ENCODE assay signal across 8 cellular contexts in the genomic region with DNA sequence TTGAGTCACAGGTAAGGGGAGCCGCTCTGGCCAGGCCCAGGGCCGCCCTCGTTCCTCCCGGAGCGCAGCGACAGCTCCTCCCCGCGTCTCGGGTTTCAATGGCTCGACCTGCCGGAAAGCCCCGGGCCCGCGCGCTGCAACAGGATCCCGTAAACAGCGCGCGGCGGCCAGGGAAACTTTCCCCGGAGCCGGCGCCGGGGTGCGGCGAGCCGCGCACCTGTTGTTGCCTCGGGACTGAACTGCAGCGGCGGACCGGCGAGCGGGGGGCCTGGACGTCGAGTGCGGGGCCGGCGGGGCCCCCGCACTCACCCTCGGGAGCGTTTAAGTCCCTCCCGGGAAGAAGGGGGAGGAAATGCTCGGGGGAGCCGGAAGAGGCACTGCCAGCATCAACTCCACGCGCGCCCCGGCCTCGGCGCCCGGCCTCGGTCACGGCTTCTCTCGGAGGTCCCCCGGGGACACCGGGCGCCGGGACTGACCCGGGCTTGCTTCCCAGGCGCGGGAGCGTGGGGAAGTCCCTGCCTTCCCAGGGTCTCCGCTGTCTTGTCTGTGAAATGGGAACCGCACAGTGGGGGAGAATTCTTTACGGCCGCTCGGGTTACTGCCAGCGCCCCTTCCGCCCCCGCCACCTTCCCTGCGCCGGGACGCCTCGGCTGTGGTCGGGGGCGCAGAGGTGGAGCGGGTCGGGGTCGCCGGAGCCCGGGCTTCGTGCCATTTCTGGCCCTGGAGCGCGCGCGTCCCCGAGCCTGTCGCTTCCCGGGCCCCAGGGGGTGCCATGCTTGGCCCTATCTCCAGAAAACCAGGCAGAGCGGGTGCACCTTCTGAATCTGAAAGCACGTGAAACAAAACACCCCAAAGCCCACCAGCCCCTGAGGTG. TPM values are rescaled to one million over a fixed set of nuclear protein-coding genes. Genes with fewer than 3 reads are reported as not detected.
DNase-seq lines count a peak whose midpoint lies in the region; ATAC-seq, FAIRE-seq and TF ChIP-seq lines count a peak whose summit lies in the region.

No MANE protein-coding gene starts in this region.

- peak overlapping the region; percentile 64 for H3K9ac ChIP-seq in mucosa of stomach (ENCODE audit: low read length)

- H3K9me3 Mint-ChIP-seq in WTC11 (no peaks in the 10 kb centered on the region), endothelial cell (ENCODE audit: unreplicated experiment) (no peaks in the 10 kb centered on the region)

- H3K27me3 ChIP-seq in mucosa of stomach (ENCODE audit: control insufficient read depth, insufficient read depth, low read length), result peaks cover 8% of the 10 kb centered on the region
- H3K27me3 ChIP-seq in thyroid gland, result no peaks in the 10 kb centered on the region

- peaks cover 3% of the 10 kb centered on the region for H3K4me1 ChIP-seq in mucosa of stomach (ENCODE audit: control insufficient read depth, insufficient read depth, low read length)
- H3K4me1 ChIP-seq in thyroid gland, result peaks cover 5 to 14% of the 10 kb centered on the region in 2 donors

- DNase-seq in NCI-H187 (lab: John Stamatoyannopoulos, UW), result peak; percentile 14 to 69
- DNase-seq in NCI-H187 treated with DMSO at 0.1 percent for 48 hours (lab: John Stamatoyannopoulos, UW), result no peak
- DNase-seq in H54 (ENCODE audit: insufficient read length, low spot score), result peak; percentile 43
- DNase-seq in WTC11 (ENCODE audit: low spot score), result peak; percentile 85
- DNase-seq in endothelial cell (ENCODE audit: low spot score), result peak; percentile 62
- peak; percentile 84 to 85 for DNase-seq in thyroid gland

- H3K27ac Mint-ChIP-seq in WTC11, result no peak overlapping the region
- H3K27ac Mint-ChIP-seq in endothelial cell (ENCODE audit: unreplicated experiment), result no peak overlapping the region

- H3K9me3 ChIP-seq in KOPT-K1 (ENCODE audit: insufficient read depth, low read length, poor library complexity, severe bottlenecking), result no peaks in the 10 kb centered on the region
- H3K9me3 ChIP-seq in mucosa of stomach (ENCODE audit: control insufficient read depth, low read length), result no peaks in the 10 kb centered on the region
- H3K9me3 ChIP-seq in thyroid gland, result no peaks in the 10 kb centered on the region

- CTCF ChIA-PET in WTC11 (lab: Charles Lee), result interaction anchor here (0.8 to 1.3 kb wide), 6 partner anchors 10 to 491 kb away, joined by 3 to 9 read pairs (median 4); no protein-coding TSS in a partner anchor

- no peak for TF ChIP-seq POLR2A in H54 (IDR thresholded peaks at IDR 0.05; ENCODE audit: low read depth, low read length)
- TF ChIP-seq POLR2A in thyroid gland (IDR thresholded peaks at IDR 0.05), result peak; percentile 31 to 97

- intact Hi-C loops in thyroid gland (cut with DNase I), result loop anchor here (5.0 kb wide), 1 partner anchor 47 kb away; no protein-coding TSS in a partner anchor

- no peak for FAIRE-seq in H54 (lab: Jason Lieb, UNC)

- 3 to 24% methylated on average over 3 to 6 of the region's 92 CpGs for WGBS in thyroid gland, 2 donors

- H3K4me3 Mint-ChIP-seq in WTC11, result peak overlapping the region; percentile 85
- H3K4me3 Mint-ChIP-seq in endothelial cell (ENCODE audit: unreplicated experiment), result no peak overlapping the region

- H3K27ac ChIP-seq in KOPT-K1 (ENCODE audit: low read depth, low read length, poor library complexity, severe bottlenecking) (peak overlapping the region; percentile 98), thyroid gland (peak overlapping the region; percentile 84 to 96 (median 94))

- no peak for TF ChIP-seq CTCF in WTC11 (IDR thresholded peaks at IDR 0.05)
- TF ChIP-seq CTCF in endothelial cell (IDR thresholded peaks at IDR 0.05; ENCODE audit: unreplicated experiment), result no peak
- TF ChIP-seq CTCF in thyroid gland (IDR thresholded peaks at IDR 0.05), result no peak

- H3K4me3 ChIP-seq in mucosa of stomach (ENCODE audit: low read length) (no peak overlapping the region), thyroid gland (replicated peaks in 1 of 3) (peak overlapping the region; percentile 2 to 54 (median 53))

- POLR2A ChIA-PET in WTC11 (lab: Charles Lee), result interaction anchor here (0.6 to 1.1 kb wide), 4 partner anchors 8 to 350 kb away, joined by 3 read pairs; no protein-coding TSS in a partner anchor

- peaks cover 12% of the 10 kb centered on the region for H3K27me3 Mint-ChIP-seq in WTC11 (ENCODE audit: low read depth)
- peaks cover 5% of the 10 kb centered on the region for H3K27me3 Mint-ChIP-seq in endothelial cell (ENCODE audit: unreplicated experiment)

- peaks cover 6% of the 10 kb centered on the region for H3K36me3 ChIP-seq in KOPT-K1 (ENCODE audit: insufficient read depth, low read length)
- no peaks in the 10 kb centered on the region for H3K36me3 ChIP-seq in mucosa of stomach (ENCODE audit: control insufficient read depth, insufficient read depth, low read length)
- no peaks in the 10 kb centered on the region for H3K36me3 ChIP-seq in thyroid gland

- H3K4me1 Mint-ChIP-seq in WTC11 (peaks cover 13% of the 10 kb centered on the region), endothelial cell (ENCODE audit: unreplicated experiment) (peaks cover 19% of the 10 kb centered on the region)

- ATAC-seq in WTC11, result peak; percentile 94

- H3K36me3 Mint-ChIP-seq in WTC11, result no peaks in the 10 kb centered on the region
- H3K36me3 Mint-ChIP-seq in endothelial cell (ENCODE audit: low read depth, unreplicated experiment), result peaks cover 3% of the 10 kb centered on the region

TF ChIP-seq in WTC11, 78 proteins besides CTCF, POLR2A, EP300 and RAD21 (continues in another document):
- 0 out of 2 replicates have a peak, but pooled peaks have one; percentile 18 for TF ChIP-seq KAT7 (CRISPR knock-in tag; IDR thresholded peaks at IDR 0.05; ENCODE audit: borderline replicate concordance)
- no peak for TF ChIP-seq ZNF232 (CRISPR knock-in tag; IDR thresholded peaks at IDR 0.05)
- peak; percentile 70 for TF ChIP-seq GTF2I (CRISPR knock-in tag; conservative IDR thresholded peaks at IDR 0.05)
- TF ChIP-seq NR3C1 (CRISPR knock-in tag; conservative IDR thresholded peaks at IDR 0.05; ENCODE audit: low read depth), result no peak
- no peak; the same call in 1 of the 2 replicates for TF ChIP-seq MYBL2 (CRISPR knock-in tag; IDR thresholded peaks at IDR 0.05)
- TF ChIP-seq, protein P1, sequence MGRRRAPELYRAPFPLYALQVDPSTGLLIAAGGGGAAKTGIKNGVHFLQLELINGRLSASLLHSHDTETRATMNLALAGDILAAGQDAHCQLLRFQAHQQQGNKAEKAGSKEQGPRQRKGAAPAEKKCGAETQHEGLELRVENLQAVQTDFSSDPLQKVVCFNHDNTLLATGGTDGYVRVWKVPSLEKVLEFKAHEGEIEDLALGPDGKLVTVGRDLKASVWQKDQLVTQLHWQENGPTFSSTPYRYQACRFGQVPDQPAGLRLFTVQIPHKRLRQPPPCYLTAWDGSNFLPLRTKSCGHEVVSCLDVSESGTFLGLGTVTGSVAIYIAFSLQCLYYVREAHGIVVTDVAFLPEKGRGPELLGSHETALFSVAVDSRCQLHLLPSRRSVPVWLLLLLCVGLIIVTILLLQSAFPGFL (CRISPR knock-in tag; IDR thresholded peaks at IDR 0.05; ENCODE audit: borderline replicate concordance), result no peak
- TF ChIP-seq, protein P2, sequence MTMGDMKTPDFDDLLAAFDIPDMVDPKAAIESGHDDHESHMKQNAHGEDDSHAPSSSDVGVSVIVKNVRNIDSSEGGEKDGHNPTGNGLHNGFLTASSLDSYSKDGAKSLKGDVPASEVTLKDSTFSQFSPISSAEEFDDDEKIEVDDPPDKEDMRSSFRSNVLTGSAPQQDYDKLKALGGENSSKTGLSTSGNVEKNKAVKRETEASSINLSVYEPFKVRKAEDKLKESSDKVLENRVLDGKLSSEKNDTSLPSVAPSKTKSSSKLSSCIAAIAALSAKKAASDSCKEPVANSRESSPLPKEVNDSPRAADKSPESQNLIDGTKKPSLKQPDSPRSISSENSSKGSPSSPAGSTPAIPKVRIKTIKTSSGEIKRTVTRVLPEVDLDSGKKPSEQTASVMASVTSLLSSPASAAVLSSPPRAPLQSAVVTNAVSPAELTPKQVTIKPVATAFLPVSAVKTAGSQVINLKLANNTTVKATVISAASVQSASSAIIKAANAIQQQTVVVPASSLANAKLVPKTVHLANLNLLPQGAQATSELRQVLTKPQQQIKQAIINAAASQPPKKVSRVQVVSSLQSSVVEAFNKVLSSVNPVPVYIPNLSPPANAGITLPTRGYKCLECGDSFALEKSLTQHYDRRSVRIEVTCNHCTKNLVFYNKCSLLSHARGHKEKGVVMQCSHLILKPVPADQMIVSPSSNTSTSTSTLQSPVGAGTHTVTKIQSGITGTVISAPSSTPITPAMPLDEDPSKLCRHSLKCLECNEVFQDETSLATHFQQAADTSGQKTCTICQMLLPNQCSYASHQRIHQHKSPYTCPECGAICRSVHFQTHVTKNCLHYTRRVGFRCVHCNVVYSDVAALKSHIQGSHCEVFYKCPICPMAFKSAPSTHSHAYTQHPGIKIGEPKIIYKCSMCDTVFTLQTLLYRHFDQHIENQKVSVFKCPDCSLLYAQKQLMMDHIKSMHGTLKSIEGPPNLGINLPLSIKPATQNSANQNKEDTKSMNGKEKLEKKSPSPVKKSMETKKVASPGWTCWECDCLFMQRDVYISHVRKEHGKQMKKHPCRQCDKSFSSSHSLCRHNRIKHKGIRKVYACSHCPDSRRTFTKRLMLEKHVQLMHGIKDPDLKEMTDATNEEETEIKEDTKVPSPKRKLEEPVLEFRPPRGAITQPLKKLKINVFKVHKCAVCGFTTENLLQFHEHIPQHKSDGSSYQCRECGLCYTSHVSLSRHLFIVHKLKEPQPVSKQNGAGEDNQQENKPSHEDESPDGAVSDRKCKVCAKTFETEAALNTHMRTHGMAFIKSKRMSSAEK (CRISPR knock-in tag; IDR thresholded peaks at IDR 0.05; ENCODE audit: borderline replicate concordance), result no peak
- TF ChIP-seq, protein P3, sequence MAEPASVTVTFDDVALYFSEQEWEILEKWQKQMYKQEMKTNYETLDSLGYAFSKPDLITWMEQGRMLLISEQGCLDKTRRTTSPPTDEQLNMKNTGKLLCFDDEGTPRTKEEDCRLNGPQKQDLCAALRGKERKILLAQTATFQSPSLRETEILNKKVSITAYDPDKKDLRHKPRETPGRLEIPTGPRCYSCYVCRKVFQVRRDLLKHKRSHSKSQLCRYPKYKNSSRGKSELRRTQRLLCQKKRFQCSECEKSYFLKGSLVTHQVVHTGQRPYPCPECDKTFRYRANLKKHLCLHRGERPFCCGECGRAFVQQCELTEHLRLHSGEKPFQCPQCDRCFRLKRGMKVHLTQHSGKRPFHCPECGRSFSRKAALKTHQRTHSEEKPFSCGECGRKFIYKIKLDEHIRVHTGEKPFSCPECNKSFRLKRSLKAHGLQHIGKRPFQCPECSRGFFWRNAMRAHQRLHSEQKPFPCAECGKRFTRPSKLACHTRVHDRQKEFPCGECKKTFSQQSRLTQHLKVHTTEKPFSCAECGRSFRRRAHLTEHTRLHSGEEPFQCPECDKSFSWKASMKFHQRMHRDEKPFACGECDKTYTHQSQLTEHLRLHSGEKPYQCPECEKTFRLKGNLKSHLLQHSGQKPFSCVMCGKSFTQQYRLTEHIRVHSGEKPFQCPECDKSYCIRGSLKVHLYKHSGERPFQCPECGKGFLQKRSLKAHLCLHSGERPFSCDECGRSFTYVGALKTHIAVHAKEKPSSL (CRISPR knock-in tag; conservative IDR thresholded peaks at IDR 0.05), result no peak
- no peak for TF ChIP-seq OVOL2 (CRISPR knock-in tag; IDR thresholded peaks at IDR 0.05; ENCODE audit: borderline replicate concordance)

RNA-seq across cellular contexts. Expression of a gene that starts 7.4 kb away (rescaled TPM):
- total RNA-seq in WTC11 (2021) (not detected in 3 replicates), endothelial cell (ENCODE audit: unreplicated experiment) (not detected), thyroid gland (not detected)
